Comparison of ENCODE assay signal across 29 cellular contexts in the genomic region with DNA sequence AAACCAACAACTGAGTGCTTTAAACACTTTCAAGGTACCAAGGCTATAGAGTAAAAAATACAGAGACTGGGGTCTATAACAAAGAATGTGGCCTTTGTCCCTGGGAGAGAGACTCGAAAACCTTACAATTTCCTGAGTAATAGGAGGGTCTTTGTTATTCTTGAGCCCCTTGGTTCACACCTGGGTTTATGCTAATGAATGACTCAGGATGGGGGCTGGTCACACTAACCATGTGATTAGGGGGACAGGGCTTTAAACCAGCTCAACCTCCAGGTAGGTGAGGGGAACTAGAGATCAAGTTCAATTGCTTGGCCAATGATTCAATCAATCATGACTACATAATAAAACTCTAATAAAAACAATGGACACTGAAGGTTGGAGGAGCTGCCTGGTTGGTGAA.
"Had no signal": no experiment of that assay in that cellular context is flagged by ENCODE, and none has a peak within 500 bp of the region (broad histone marks: within the 10 kb centered on the region; RNA-seq: fewer than 3 reads in every experiment).

No MANE protein-coding gene starts in this region.

- ATAC-seq: activated CD4-positive, alpha-beta T cell treated with anti-CD3 and anti-CD28 coated beads for 36 hours; activated CD8-positive, alpha-beta T cell treated with anti-CD3 and anti-CD28 coated beads, Interleukin-2, amount 10 ng/mL, durations not matched to agents 7 days and 5 days; activated naive CD4-positive, alpha-beta T cell treated with anti-CD3 and anti-CD28 coated beads, Interleukin-2, amount 50 U/mL, for 72 hours; activated T-cell treated with anti-CD3 and anti-CD28 coated beads, Interleukin-2, amount 50 U/mL, for 72 hours; left cardiac atrium; left ventricle myocardium superior; naive thymus-derived CD8-positive, alpha-beta T cell; psoas muscle; stimulated activated naive B cell treated with anti-CD40 and anti-IgM and Interleukin-4, amounts not matched to agents 10 μg/mL and 1 μg/mL and 100 μg/mL, for 72 hours had no signal

- H3K36me3 ChIP-seq: neural progenitor cell had no signal

- H3K9ac ChIP-seq: neural progenitor cell, parathyroid adenoma had no signal

- H3K9me3 ChIP-seq: esophagus squamous epithelium, psoas muscle, right atrium auricular region, stomach, suprapubic skin, tibial artery had no signal

- H3K4me3 ChIP-seq: esophagus squamous epithelium, neural progenitor cell, psoas muscle, right atrium auricular region, smooth muscle cell, stomach, suprapubic skin, tibial artery had no signal

- H3K27me3 ChIP-seq: esophagus squamous epithelium, neural progenitor cell, right atrium auricular region, stomach, suprapubic skin, tibial artery had no signal

- H3K27ac ChIP-seq: epithelial cell of prostate, esophagus squamous epithelium, neural progenitor cell, parathyroid adenoma, psoas muscle, right atrium auricular region, stomach, suprapubic skin, tibial artery had no signal

- H3K4me1 ChIP-seq: esophagus squamous epithelium, suprapubic skin had no signal

- DNase-seq: activated CD4-positive, alpha-beta T cell treated with anti-CD3 and anti-CD28 coated beads for 36 hours; activated CD4-positive, CD25-positive, alpha-beta regulatory T cell; activated CD8-positive, alpha-beta T cell treated with anti-CD3 and anti-CD28 coated beads, Interleukin-2, amount 10 ng/mL, durations not matched to agents 7 days and 5 days; activated naive CD4-positive, alpha-beta T cell; activated T-cell treated with anti-CD3 and anti-CD28 coated beads for 4 hours; activated T-cell treated with anti-CD3 and anti-CD28 coated beads, Interleukin-2, amount 50 U/mL, for 72 hours; dermis blood vessel endothelial cell; effector CD4-positive, alpha-beta T cell; esophagus squamous epithelium; foreskin melanocyte; left cardiac atrium; left ventricle myocardium superior; mammary epithelial cell; midbrain; naive thymus-derived CD8-positive, alpha-beta T cell; occipital lobe; psoas muscle; stimulated activated CD4-positive, alpha-beta T cell treated with anti-CD3 and anti-CD28 coated beads, Interleukin-1b, Interleukin-23, amount 100 ng/mL, for 48 hours; stimulated activated naive B cell treated with anti-CD40 and anti-IgM and Interleukin-4, amounts not matched to agents 10 μg/mL and 1 μg/mL and 100 μg/mL, for 72 hours; stomach; T-helper 1 cell; tibial artery had no signal
